In genomic region chr9:90287567-90288274, GRCh38 we compare ENCODE assay signal across 8 cellular contexts.
A peak's percentile ranks its signal among the peaks of the same experiment; 100 is the strongest.
DNase-seq lines count a peak whose midpoint lies in the region; ATAC-seq lines count a peak whose summit lies in the region.

No MANE protein-coding gene starts in this region.

- peak; percentile 91 for ATAC-seq in GM18858 (IDR thresholded peaks at IDR 0.05; ENCODE audit: unreplicated experiment)
- ATAC-seq in GM21423 (IDR thresholded peaks at IDR 0.05; ENCODE audit: unreplicated experiment): peak; percentile 93
- peak; percentile 99 for ATAC-seq in HG03432 (IDR thresholded peaks at IDR 0.05; ENCODE audit: unreplicated experiment)
- peak; percentile 97 for ATAC-seq in memory B cell (ENCODE audit: low read depth)

- peaks cover 13% of the 10 kb centered on the region for H3K4me1 Mint-ChIP-seq in memory B cell

- H3K4me3 Mint-ChIP-seq in memory B cell: peak overlapping the region; percentile 42

- H3K36me3 Mint-ChIP-seq in memory B cell: no peaks in the 10 kb centered on the region

- peaks cover 1% of the 10 kb centered on the region for H3K27me3 Mint-ChIP-seq in memory B cell

- no peaks in the 10 kb centered on the region for H3K9me3 Mint-ChIP-seq in memory B cell

- DNase-seq in memory B cell (ENCODE audit: low spot score in 2 of 2) (peak; percentile 38 to 56), DMS153 treated with DMSO at 0.1 percent for 48 hours (lab: John Stamatoyannopoulos, UW; ENCODE audit: unreplicated experiment) (no peak), UCSD-AML1 (lab: John Stamatoyannopoulos, UW; ENCODE audit: unreplicated experiment) (no peak), dermis blood vessel endothelial cell (no peak)
- no peak for DNase-seq in stimulated activated CD4-positive, alpha-beta T cell treated with anti-CD3 and anti-CD28 coated beads, Interleukin-2, amount 100 ng/mL, for 48 hours

- peak overlapping the region; percentile 71 for H3K27ac Mint-ChIP-seq in memory B cell

Comparison
In these comparisons a context has a peak if more than half of its experiments do, and no peak if none do; other contexts are left out.
1. DNase-seq: peak in memory B cell (2 of 2); none in DMS153 treated with DMSO at 0.1 percent for 48 hours (single experiment), stimulated activated CD4-positive, alpha-beta T cell treated with anti-CD3 and anti-CD28 coated beads, Interleukin-2, amount 100 ng/mL, for 48 hours (0 of 2), UCSD-AML1 (single experiment) and dermis blood vessel endothelial cell (single experiment).
2. Peak in every context shown above with its lines, with median percentiles within 50 percentile points of each other: ATAC-seq.